Comparison of ENCODE assay signal across 12 cellular contexts in the genomic region with DNA sequence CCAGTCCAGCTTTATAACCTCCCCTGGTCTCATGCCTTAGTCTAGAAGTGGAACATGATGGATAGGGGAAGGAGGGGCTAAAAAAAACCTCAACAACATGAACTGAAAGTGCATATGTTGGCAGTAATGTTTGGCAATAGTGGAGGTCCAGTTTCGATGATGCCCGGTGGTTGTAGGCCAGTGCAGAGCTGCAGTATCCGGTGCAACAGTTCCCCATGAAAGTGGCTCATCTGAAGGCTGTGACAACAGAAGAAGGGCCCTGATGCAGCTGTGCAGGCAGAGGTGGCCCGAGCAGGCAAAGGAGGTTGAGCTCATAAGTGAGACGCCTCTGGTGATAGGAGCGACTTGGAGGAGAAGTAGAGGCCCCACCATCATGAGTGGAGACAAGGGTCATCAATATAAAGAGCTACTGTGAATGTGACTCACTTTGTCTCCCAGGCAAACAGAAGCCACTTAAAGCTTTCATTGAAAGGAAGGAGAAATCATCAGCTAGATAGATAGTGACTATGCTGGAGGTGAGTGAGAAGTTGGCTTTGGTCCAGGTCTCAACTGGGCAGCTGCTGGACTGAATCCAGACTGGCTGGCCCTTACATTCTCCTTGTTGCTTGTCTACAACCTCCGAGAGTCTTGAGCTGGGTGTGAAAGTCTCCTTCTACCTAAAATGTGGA. TPM values are rescaled to one million over a fixed set of nuclear protein-coding genes. Genes with fewer than 3 reads are reported as not detected.
DNase-seq lines count a peak whose midpoint lies in the region; ATAC-seq, FAIRE-seq and TF ChIP-seq lines count a peak whose summit lies in the region.
"Had no signal": no experiment of that assay in that cellular context is flagged by ENCODE, and none has a peak within 500 bp of the region (broad histone marks: within the 10 kb centered on the region; RNA-seq: fewer than 3 reads in every experiment).

No MANE protein-coding gene starts in this region.

- no peak overlapping the region for H3K9ac ChIP-seq in SK-N-MC (ENCODE audit: insufficient read length)

- intact Hi-C loops in left lung (cut with DNase I), result no loop called here

- no peak overlapping the region for H3K4me3 ChIP-seq in SK-N-MC
- H3K4me3 ChIP-seq in left lung, result no peak overlapping the region
- H3K4me3 ChIP-seq in WERI-Rb-1 (ENCODE audit: low read depth, low read length), result no peak overlapping the region

- TF ChIP-seq CTCF in left lung (IDR thresholded peaks at IDR 0.05), result no peak
- no peak for TF ChIP-seq CTCF in WERI-Rb-1 (IDR thresholded peaks at IDR 0.05; ENCODE audit: low read depth, low read length)

- peak overlapping the region; percentile 56; the same call in 1 of the 2 replicates for H3K27ac ChIP-seq in SK-N-MC
- peak overlapping the region in 1 of 2 donors; percentile 30 for H3K27ac ChIP-seq in left lung
- no peak overlapping the region for H3K27ac ChIP-seq in WERI-Rb-1

- ATAC-seq in left lung (peak; percentile 62), HG02852 (IDR thresholded peaks at IDR 0.05; ENCODE audit: unreplicated experiment) (no peak)
- ATAC-seq: T-cell had no signal

- no peak for FAIRE-seq in GM12891 (lab: Jason Lieb, UNC)
- FAIRE-seq: keratinocyte had no signal

- peaks cover 0 to 45% of the 10 kb centered on the region in 2 donors for H3K4me1 ChIP-seq in left lung

- H3K27me3 ChIP-seq in left lung, result no peaks in the 10 kb centered on the region
- H3K27me3 ChIP-seq in WERI-Rb-1 (ENCODE audit: insufficient read depth, low read depth, severe bottlenecking), result no peaks in the 10 kb centered on the region

- DNase-seq in DMS53 treated with DMSO at 0.1 percent for 48 hours (lab: John Stamatoyannopoulos, UW; ENCODE audit: unreplicated experiment), result peak; percentile 81
- DNase-seq in NCI-H146 treated with DMSO at 0.1 percent for 48 hours (lab: John Stamatoyannopoulos, UW; ENCODE audit: unreplicated experiment), result peak; percentile 49
- no peak for DNase-seq in SK-N-MC (ENCODE audit: low read depth, low spot score)
- peak in 1 of 2 donors; percentile 51 for DNase-seq in left lung
- DNase-seq in GM12891 (ENCODE audit: insufficient read length, low spot score), result no peak
- DNase-seq in WERI-Rb-1, result no peak
- no peak for DNase-seq in T-helper 2 cell
- DNase-seq: endodermal cell, KG1 had no signal

- no peaks in the 10 kb centered on the region for H3K9me3 ChIP-seq in SK-N-MC (ENCODE audit: low read depth, low read length)
- H3K9me3 ChIP-seq in left lung, result no peaks in the 10 kb centered on the region
- no peaks in the 10 kb centered on the region for H3K9me3 ChIP-seq in WERI-Rb-1 (ENCODE audit: severe bottlenecking)

- no peak for TF ChIP-seq POLR2A in GM12891 (IDR thresholded peaks at IDR 0.05; ENCODE audit: low read depth, low read length)

- no peaks in the 10 kb centered on the region for H3K36me3 ChIP-seq in SK-N-MC (ENCODE audit: insufficient read depth, low read length)
- H3K36me3 ChIP-seq in left lung, result no peaks in the 10 kb centered on the region
- H3K36me3 ChIP-seq in WERI-Rb-1, result no peaks in the 10 kb centered on the region

TF ChIP-seq in GM12891, 5 proteins besides CTCF, POLR2A, EP300 and RAD21:
- TF ChIP-seq PAX5 (IDR thresholded peaks at IDR 0.05; ENCODE audit: insufficient read depth, low read length, severe bottlenecking) (no peak), SPI1 (IDR thresholded peaks at IDR 0.05; ENCODE audit: low read depth, low read length) (no peak), POLR2AphosphoS5 (IDR thresholded peaks at IDR 0.05; ENCODE audit: low read depth, low read length) (no peak), POU2F2 (IDR thresholded peaks at IDR 0.05; ENCODE audit: low read depth, low read length) (no peak), TAF1 (IDR thresholded peaks at IDR 0.05; ENCODE audit: low read depth, low read length) (no peak)

RNA-seq across cellular contexts. Expression of a gene that starts 10.2 kb away (rescaled TPM):
- total RNA-seq in left lung, result 100 to 1,000 TPM; 132 to 157 TPM
- polyA plus RNA-seq in GM12891 (2012; ENCODE audit: low read depth, missing spikeins), result 5.7 TPM

RNA-seq across cellular contexts. Expression of a gene that starts 45.4 kb away (rescaled TPM):
- total RNA-seq in left lung, result 1 to 10 TPM; 5.3 to 5.6 TPM
- 0.26 TPM for polyA plus RNA-seq in GM12891 (2012; ENCODE audit: low read depth, missing spikeins)
- polyA plus RNA-seq: keratinocyte had no signal

Comparison
In these comparisons a context has a peak if more than half of its experiments do, and no peak if none do; other contexts are left out.
1. DNase-seq: peak in DMS53 treated with DMSO at 0.1 percent for 48 hours (single experiment) and NCI-H146 treated with DMSO at 0.1 percent for 48 hours (single experiment); none in SK-N-MC (single experiment), GM12891 (single experiment), WERI-Rb-1 (single experiment) and T-helper 2 cell (0 of 5).